ENCODE assay signal across 14 cellular contexts in genomic region chr1:65971547-65971946, GRCh38.
A peak's percentile ranks its signal among the peaks of the same experiment; 100 is the strongest.
DNase-seq lines count a peak whose midpoint lies in the region; ATAC-seq and TF ChIP-seq lines count a peak whose summit lies in the region.
"Had no signal": no experiment of that assay in that cellular context is flagged by ENCODE, and none has a peak within 500 bp of the region (broad histone marks: within the 10 kb centered on the region; RNA-seq: fewer than 3 reads in every experiment).

No MANE protein-coding gene starts in this region.

- H3K27ac ChIP-seq in lower lobe of right lung, result no peak overlapping the region
- H3K27ac ChIP-seq: BLaER1 had no signal

- ATAC-seq in omental fat pad (ENCODE audit: low FRiP score) (peak; percentile 48), HG03045 (IDR thresholded peaks at IDR 0.05; ENCODE audit: unreplicated experiment) (no peak), GM18511 (IDR thresholded peaks at IDR 0.05; ENCODE audit: unreplicated experiment) (no peak), esophagus mucosa (no peak), lower lobe of right lung (no peak)
- ATAC-seq: GM23338 had no signal

- H3K27me3 ChIP-seq in lower lobe of right lung (ENCODE audit: low read depth), result no peaks in the 10 kb centered on the region
- H3K27me3 ChIP-seq: BLaER1 had no signal

- intact Hi-C loops in lower lobe of right lung (cut with DNase I), result no loop called here

- H3K9me3 ChIP-seq in lower lobe of right lung, result no peaks in the 10 kb centered on the region

- no peak for TF ChIP-seq CTCF in omental fat pad (IDR thresholded peaks at IDR 0.05)
- no peak for TF ChIP-seq CTCF in lower lobe of right lung (IDR thresholded peaks at IDR 0.05)

- no peak overlapping the region for H3K4me3 ChIP-seq in lower lobe of right lung
- H3K4me3 ChIP-seq: BLaER1, GM23338 had no signal

- H3K36me3 ChIP-seq in lower lobe of right lung, result no peaks in the 10 kb centered on the region
- H3K36me3 ChIP-seq: BLaER1 had no signal

- H3K4me1 ChIP-seq in lower lobe of right lung, result no peaks in the 10 kb centered on the region
- H3K4me1 ChIP-seq: BLaER1 had no signal

- DNase-seq in EL (peak; percentile 21), HS-5 (ENCODE audit: low read depth) (peak; percentile 20), amniotic epithelial cell (ENCODE audit: low read depth) (peak; percentile 71), omental fat pad (ENCODE audit: low spot score) (no peak), lower lobe of right lung (no peak)
- DNase-seq: 8988T; CD4-positive, alpha-beta memory T cell; DMS79 treated with DMSO at 0.1 percent for 48 hours; HCEC 1CT had no signal

Comparison
In these comparisons a context has a peak if more than half of its experiments do, and no peak if none do; other contexts are left out.
1. DNase-seq: peak in EL (single experiment), HS-5 (single experiment) and amniotic epithelial cell (single experiment); none in omental fat pad (single experiment) and lower lobe of right lung (single experiment).